18 cellular contexts compared by ENCODE assay signal in genomic region chr10:47049906-47050305, GRCh38.
"Had no signal": no experiment of that assay in that cellular context is flagged by ENCODE, and none has a peak within 500 bp of the region (broad histone marks: within the 10 kb centered on the region; RNA-seq: fewer than 3 reads in every experiment).

No MANE protein-coding gene starts in this region.

- H3K27me3 ChIP-seq: left lung, uterus had no signal

- H3K27me3 Mint-ChIP-seq: activated B cell treated with CpG ODN at 0.5 μM for 24 hours had no signal

- H3K4me1 Mint-ChIP-seq: activated B cell treated with CpG ODN at 0.5 μM for 24 hours had no signal

- H3K4me3 Mint-ChIP-seq: activated B cell treated with CpG ODN at 0.5 μM for 24 hours; activated CD8-positive, alpha-beta T cell treated with anti-CD3 and anti-CD28 coated beads, Interleukin-2, amount 10 ng/mL, durations not matched to agents 7 days and 5 days; brain; stimulated activated effector memory CD8-positive, alpha-beta T cell treated with anti-CD3 and anti-CD28 coated beads, Interleukin-12 subunit alpha, Interleukin-12 subunit beta, amount 100 ng/mL, for 72 hours had no signal

- H3K27ac ChIP-seq: left lung, prostate gland, skin epidermis, uterus had no signal

- H3K4me3 ChIP-seq: left lung, prostate gland, skin epidermis, uterus had no signal

- H3K9me3 Mint-ChIP-seq: activated B cell treated with CpG ODN at 0.5 μM for 24 hours; stimulated activated effector memory CD8-positive, alpha-beta T cell treated with anti-CD3 and anti-CD28 coated beads, Interleukin-12 subunit alpha, Interleukin-12 subunit beta, amount 100 ng/mL, for 72 hours had no signal

- DNase-seq: activated B cell treated with CpG ODN at 0.5 μM for 24 hours; activated CD4-positive, alpha-beta T cell treated with anti-CD3 and anti-CD28 coated beads for 4 hours; activated CD8-positive, alpha-beta memory T cell treated with anti-CD3 and anti-CD28 coated beads, Interleukin-2, amount 50 U/mL, for 4 hours; activated CD8-positive, alpha-beta T cell treated with anti-CD3 and anti-CD28 coated beads, Interleukin-2, amount 10 ng/mL, durations not matched to agents 7 days and 5 days; activated naive CD4-positive, alpha-beta T cell treated with Interleukin-2 at 50 U/mL for 16 hours; central memory CD4-positive, alpha-beta T cell; kidney; left lung; midbrain; stimulated activated CD4-positive, alpha-beta T cell treated with anti-CD3 and anti-CD28 coated beads, Interleukin-15, amount 100 ng/mL, for 24 hours; stimulated activated CD4-positive, alpha-beta T cell treated with anti-CD3 and anti-CD28 coated beads, Interleukin-4, amount 100 ng/mL, for 1 hour; T-helper 1 cell; T-helper 9 cell had no signal

- H3K4me1 ChIP-seq: prostate gland, uterus had no signal

- H3K36me3 ChIP-seq: left lung, prostate gland, uterus had no signal

- H3K27ac Mint-ChIP-seq: activated B cell treated with CpG ODN at 0.5 μM for 24 hours; activated CD8-positive, alpha-beta T cell treated with anti-CD3 and anti-CD28 coated beads, Interleukin-2, amount 10 ng/mL, durations not matched to agents 7 days and 5 days; brain; stimulated activated effector memory CD8-positive, alpha-beta T cell treated with anti-CD3 and anti-CD28 coated beads, Interleukin-12 subunit alpha, Interleukin-12 subunit beta, amount 100 ng/mL, for 72 hours had no signal

- H3K36me3 Mint-ChIP-seq: brain; stimulated activated effector memory CD8-positive, alpha-beta T cell treated with anti-CD3 and anti-CD28 coated beads, Interleukin-12 subunit alpha, Interleukin-12 subunit beta, amount 100 ng/mL, for 72 hours had no signal

- H3K9me3 ChIP-seq: left lung, prostate gland, uterus had no signal

- ATAC-seq: activated CD8-positive, alpha-beta T cell treated with anti-CD3 and anti-CD28 coated beads, Interleukin-2, amount 10 ng/mL, durations not matched to agents 7 days and 5 days; left lung; stimulated activated effector memory CD8-positive, alpha-beta T cell treated with anti-CD3 and anti-CD28 coated beads, Interleukin-12 subunit alpha, Interleukin-12 subunit beta, amount 100 ng/mL, for 72 hours had no signal
